ENCODE assay signal across 14 cellular contexts in the genomic region with DNA sequence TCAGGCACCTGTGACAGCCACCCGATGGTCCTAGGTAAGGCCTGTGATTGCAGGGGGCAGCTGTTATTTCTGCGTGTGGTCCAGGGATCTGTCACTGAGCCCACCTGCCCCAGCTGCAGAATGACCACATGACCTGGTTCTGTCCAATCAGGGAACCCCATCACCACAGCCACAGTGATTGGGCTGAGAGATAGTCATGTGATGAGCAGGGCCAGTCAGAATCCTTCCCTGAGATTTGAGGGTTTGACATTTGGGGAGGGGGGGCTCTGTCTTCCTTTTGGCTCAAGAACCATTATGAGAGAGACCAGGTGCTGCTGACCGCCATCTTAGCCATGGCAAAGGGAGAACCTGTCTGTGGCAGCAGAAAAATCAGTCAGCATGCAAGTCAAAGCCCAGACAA.
A peak's percentile ranks its signal among the peaks of the same experiment; 100 is the strongest.
DNase-seq lines count a peak whose midpoint lies in the region; ATAC-seq and TF ChIP-seq lines count a peak whose summit lies in the region.
"Had no signal": no experiment of that assay in that cellular context is flagged by ENCODE, and none has a peak within 500 bp of the region (broad histone marks: within the 10 kb centered on the region; RNA-seq: fewer than 3 reads in every experiment).

No MANE protein-coding gene starts in this region.

- TF ChIP-seq RAD21 in Ishikawa (IDR thresholded peaks at IDR 0.05; ENCODE audit: low read depth) = no peak

- H3K9me3 ChIP-seq in gastrocnemius medialis = no peaks in the 10 kb centered on the region
- H3K9me3 ChIP-seq: breast epithelium, esophagus muscularis mucosa had no signal

- H3K27ac ChIP-seq in gastrocnemius medialis = peak overlapping the region; percentile 51 to 81 (median 72)
- H3K27ac ChIP-seq: breast epithelium had no signal

- no peak overlapping the region for H3K4me3 ChIP-seq in gastrocnemius medialis
- H3K4me3 ChIP-seq: breast epithelium, esophagus muscularis mucosa had no signal

- no peak overlapping the region for H3K4me3 Mint-ChIP-seq in activated CD8-positive, alpha-beta memory T cell treated with anti-CD3 and anti-CD28 coated beads, Interleukin-2, amount 10 ng/mL, durations not matched to agents 7 days and 5 days
- no peak overlapping the region for H3K4me3 Mint-ChIP-seq in glutamatergic neuron (ENCODE audit: unreplicated experiment)
- H3K4me3 Mint-ChIP-seq: CD14-positive monocyte, HFFc6 had no signal

- H3K36me3 ChIP-seq in gastrocnemius medialis = no peaks in the 10 kb centered on the region
- H3K36me3 ChIP-seq: breast epithelium had no signal

- no peak for TF ChIP-seq EP300 in Ishikawa (IDR thresholded peaks at IDR 0.05; ENCODE audit: borderline replicate concordance)

- no peaks in the 10 kb centered on the region for H3K36me3 Mint-ChIP-seq in activated CD8-positive, alpha-beta memory T cell treated with anti-CD3 and anti-CD28 coated beads, Interleukin-2, amount 10 ng/mL, durations not matched to agents 7 days and 5 days
- no peaks in the 10 kb centered on the region for H3K36me3 Mint-ChIP-seq in glutamatergic neuron (ENCODE audit: unreplicated experiment)

- intact Hi-C loops in gastrocnemius medialis (cut with DNase I; ENCODE audit: low total_unique reads) = no loop called here

- H3K9me3 Mint-ChIP-seq in activated CD8-positive, alpha-beta memory T cell treated with anti-CD3 and anti-CD28 coated beads, Interleukin-2, amount 10 ng/mL, durations not matched to agents 7 days and 5 days (ENCODE audit: low read depth) = no peaks in the 10 kb centered on the region
- peaks cover 17% of the 10 kb centered on the region for H3K9me3 Mint-ChIP-seq in glutamatergic neuron (ENCODE audit: unreplicated experiment)
- H3K9me3 Mint-ChIP-seq: HFFc6 had no signal

- H3K4me1 Mint-ChIP-seq in activated CD8-positive, alpha-beta memory T cell treated with anti-CD3 and anti-CD28 coated beads, Interleukin-2, amount 10 ng/mL, durations not matched to agents 7 days and 5 days = peaks cover 45% of the 10 kb centered on the region
- H3K4me1 Mint-ChIP-seq in glutamatergic neuron (ENCODE audit: low read depth, unreplicated experiment) = peaks cover 2% of the 10 kb centered on the region

- peak; percentile 39 for DNase-seq in activated CD8-positive, alpha-beta memory T cell treated with anti-CD3 and anti-CD28 coated beads, Interleukin-2, amount 10 ng/mL, durations not matched to agents 7 days and 5 days
- DNase-seq in glutamatergic neuron = peak; percentile 5
- peak in 1 of 2 donors; percentile 15 for DNase-seq in gastrocnemius medialis
- no peak for DNase-seq in T1000 (lab: John Stamatoyannopoulos, UW)
- DNase-seq in GM13976 (ENCODE audit: low spot score) = no peak
- DNase-seq: HFFc6, NCI-H526 treated with DMSO at 0.1 percent for 48 hours, RPMI8226 had no signal

- CTCF ChIA-PET in activated CD8-positive, alpha-beta memory T cell treated with anti-CD3 and anti-CD28 coated beads, Interleukin-2, amount 10 ng/mL, durations not matched to agents 7 days and 5 days (lab: Charles Lee) = no interaction called here

- no peaks in the 10 kb centered on the region for H3K27me3 Mint-ChIP-seq in activated CD8-positive, alpha-beta memory T cell treated with anti-CD3 and anti-CD28 coated beads, Interleukin-2, amount 10 ng/mL, durations not matched to agents 7 days and 5 days
- H3K27me3 Mint-ChIP-seq in glutamatergic neuron (ENCODE audit: unreplicated experiment) = peaks cover 19% of the 10 kb centered on the region

- ATAC-seq in activated CD8-positive, alpha-beta memory T cell treated with anti-CD3 and anti-CD28 coated beads, Interleukin-2, amount 10 ng/mL, durations not matched to agents 7 days and 5 days = no peak
- ATAC-seq in gastrocnemius medialis (no peak), GM19467 (IDR thresholded peaks at IDR 0.05; ENCODE audit: unreplicated experiment) (no peak), GM21381 (IDR thresholded peaks at IDR 0.05; ENCODE audit: unreplicated experiment) (no peak)

- no peak for TF ChIP-seq CTCF in glutamatergic neuron (IDR thresholded peaks at IDR 0.05; ENCODE audit: partially characterized antibody, unreplicated experiment)
- TF ChIP-seq CTCF in gastrocnemius medialis (IDR thresholded peaks at IDR 0.05 in 4 of 5, conservative IDR thresholded peaks at IDR 0.05 in 1 of 5) = no peak
- no peak for TF ChIP-seq CTCF in GM13976 (IDR thresholded peaks at IDR 0.05; ENCODE audit: borderline replicate concordance, control extremely low read depth, extremely low read depth, insufficient read depth, missing control alignments)

- H3K27me3 ChIP-seq in gastrocnemius medialis = no peaks in the 10 kb centered on the region
- H3K27me3 ChIP-seq: breast epithelium, esophagus muscularis mucosa had no signal

- peaks cover 41 to 46% of the 10 kb centered on the region in 2 donors for H3K4me1 ChIP-seq in gastrocnemius medialis
- H3K4me1 ChIP-seq: breast epithelium had no signal

- TF ChIP-seq POLR2A in gastrocnemius medialis (IDR thresholded peaks at IDR 0.05) = no peak

- no peak overlapping the region for H3K27ac Mint-ChIP-seq in activated CD8-positive, alpha-beta memory T cell treated with anti-CD3 and anti-CD28 coated beads, Interleukin-2, amount 10 ng/mL, durations not matched to agents 7 days and 5 days
- no peak overlapping the region for H3K27ac Mint-ChIP-seq in glutamatergic neuron (ENCODE audit: unreplicated experiment)
- H3K27ac Mint-ChIP-seq: HFFc6 had no signal

- in situ Hi-C loops in gastrocnemius medialis (cut with MboI; ENCODE audit: low sequenced_read_pairs in 4 of 4) = no loop called here
- in situ Hi-C loops in GM13976 (cut with MboI; ENCODE audit: low sequenced_read_pairs, unreplicated experiment) = no loop called here

TF ChIP-seq in Ishikawa, 13 proteins besides CTCF, POLR2A, EP300 and RAD21:
- TF ChIP-seq TCF12 (IDR thresholded peaks at IDR 0.05; ENCODE audit: low read depth) (no peak), YY1 (IDR thresholded peaks at IDR 0.05; ENCODE audit: low read depth) (no peak), TEAD4 (IDR thresholded peaks at IDR 0.05) (no peak), FOXM1 (IDR thresholded peaks at IDR 0.05; ENCODE audit: borderline replicate concordance, low read depth) (no peak), TAF1 (IDR thresholded peaks at IDR 0.05; ENCODE audit: low read depth) (no peak)
- TF ChIP-seq, protein P1, sequence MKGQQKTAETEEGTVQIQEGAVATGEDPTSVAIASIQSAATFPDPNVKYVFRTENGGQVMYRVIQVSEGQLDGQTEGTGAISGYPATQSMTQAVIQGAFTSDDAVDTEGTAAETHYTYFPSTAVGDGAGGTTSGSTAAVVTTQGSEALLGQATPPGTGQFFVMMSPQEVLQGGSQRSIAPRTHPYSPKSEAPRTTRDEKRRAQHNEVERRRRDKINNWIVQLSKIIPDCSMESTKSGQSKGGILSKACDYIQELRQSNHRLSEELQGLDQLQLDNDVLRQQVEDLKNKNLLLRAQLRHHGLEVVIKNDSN (IDR thresholded peaks at IDR 0.05) = peak; percentile 67
TF ChIP-seq in Ishikawa: peak in this region for 1.

Comparison
In these comparisons a context has a peak if more than half of its experiments do, and no peak if none do; other contexts are left out.
1. DNase-seq: peak in activated CD8-positive, alpha-beta memory T cell treated with anti-CD3 and anti-CD28 coated beads, Interleukin-2, amount 10 ng/mL, durations not matched to agents 7 days and 5 days (single experiment) and glutamatergic neuron (single experiment); none in T1000 (single experiment) and GM13976 (single experiment).